Comparison of ENCODE assay signal across 22 cellular contexts in the genomic region with DNA sequence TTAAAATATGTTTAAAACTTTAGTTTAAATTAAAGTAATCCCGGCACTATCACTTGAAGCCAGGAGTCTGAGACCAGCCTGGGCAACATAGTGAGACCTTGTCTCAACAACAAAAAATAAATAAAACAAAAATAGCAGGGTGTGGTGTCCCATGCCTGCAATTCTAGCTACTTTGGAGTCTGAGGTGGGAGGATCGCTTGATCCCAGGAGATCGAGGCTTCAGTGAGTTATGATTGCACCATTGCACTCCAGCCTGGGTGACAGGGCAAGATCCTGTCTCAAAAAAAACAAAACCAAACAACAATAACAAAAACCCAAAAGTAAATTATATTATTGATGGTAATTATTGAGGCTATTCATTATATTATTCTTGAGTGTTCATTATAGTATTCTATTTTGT.
"Had no signal": no experiment of that assay in that cellular context is flagged by ENCODE, and none has a peak within 500 bp of the region (broad histone marks: within the 10 kb centered on the region; RNA-seq: fewer than 3 reads in every experiment).

No MANE protein-coding gene starts in this region.

- H3K36me3 ChIP-seq: colonic mucosa, esophagus squamous epithelium, spleen, upper lobe of left lung had no signal

- H3K9me3 ChIP-seq: body of pancreas, colonic mucosa, esophagus squamous epithelium, spleen, upper lobe of left lung had no signal

- H3K4me3 Mint-ChIP-seq: activated CD4-positive, alpha-beta T cell treated with anti-CD3 and anti-CD28 coated beads for 36 hours; activated CD8-positive, alpha-beta T cell treated with anti-CD3 and anti-CD28 coated beads, Interleukin-2, amount 10 ng/mL, durations not matched to agents 7 days and 5 days; activated naive CD8-positive, alpha-beta T cell; activated T-cell treated with anti-CD3 and anti-CD28 coated beads, Interleukin-2, amount 50 U/mL, for 72 hours; immature natural killer cell; nephron had no signal

- H3K4me3 ChIP-seq: body of pancreas, colonic mucosa, esophagus squamous epithelium, spleen, upper lobe of left lung had no signal

- H3K9me3 Mint-ChIP-seq: activated T-cell treated with anti-CD3 and anti-CD28 coated beads, Interleukin-2, amount 50 U/mL, for 72 hours; immature natural killer cell; nephron had no signal

- ATAC-seq: activated CD4-positive, alpha-beta T cell treated with anti-CD3 and anti-CD28 coated beads for 36 hours; activated CD8-positive, alpha-beta T cell treated with anti-CD3 and anti-CD28 coated beads, Interleukin-2, amount 10 ng/mL, durations not matched to agents 7 days and 5 days; activated T-cell treated with anti-CD3 and anti-CD28 coated beads, Interleukin-2, amount 50 U/mL, for 72 hours; body of pancreas had no signal

- H3K27ac Mint-ChIP-seq: activated CD4-positive, alpha-beta T cell treated with anti-CD3 and anti-CD28 coated beads for 36 hours; activated CD8-positive, alpha-beta T cell treated with anti-CD3 and anti-CD28 coated beads, Interleukin-2, amount 10 ng/mL, durations not matched to agents 7 days and 5 days; activated naive CD8-positive, alpha-beta T cell; activated T-cell treated with anti-CD3 and anti-CD28 coated beads, Interleukin-2, amount 50 U/mL, for 72 hours; immature natural killer cell; nephron had no signal

- H3K4me1 ChIP-seq: body of pancreas, colonic mucosa, esophagus squamous epithelium, spleen, upper lobe of left lung had no signal

- H3K36me3 Mint-ChIP-seq: activated naive CD8-positive, alpha-beta T cell; immature natural killer cell had no signal

- H3K4me1 Mint-ChIP-seq: activated CD4-positive, alpha-beta T cell treated with anti-CD3 and anti-CD28 coated beads for 36 hours; immature natural killer cell had no signal

- H3K27ac ChIP-seq: body of pancreas, colonic mucosa, epithelial cell of prostate, esophagus squamous epithelium, spleen, upper lobe of left lung had no signal

- H3K27me3 ChIP-seq: body of pancreas, colonic mucosa, esophagus squamous epithelium, upper lobe of left lung had no signal

- DNase-seq: activated CD4-positive, alpha-beta T cell treated with anti-CD3 and anti-CD28 coated beads for 36 hours; activated CD4-positive, CD25-positive, alpha-beta regulatory T cell; activated CD8-positive, alpha-beta T cell treated with anti-CD3 and anti-CD28 coated beads, Interleukin-2, amount 10 ng/mL, durations not matched to agents 7 days and 5 days; activated naive CD4-positive, alpha-beta T cell treated with Interleukin-2 at 50 U/mL for 16 hours; activated T-cell treated with anti-CD3 and anti-CD28 coated beads for 4 hours; activated T-cell treated with anti-CD3 and anti-CD28 coated beads, Interleukin-2, amount 50 U/mL, for 72 hours; anterior cingulate cortex; body of pancreas; cerebellar nuclear complex; colonic mucosa; effector CD8-positive, alpha-beta T cell; esophagus squamous epithelium; glutamatergic neuron; hippocampal formation; immature natural killer cell; retina; spleen; stimulated activated naive CD4-positive, alpha-beta T cell treated with Interleukin-2 at 50 U/mL for 16 hours; upper lobe of left lung had no signal
